ENCODE assay signal across 25 cellular contexts in genomic region chr13:98334620-98335205, GRCh38.
"Had no signal": no experiment of that assay in that cellular context is flagged by ENCODE, and none has a peak within 500 bp of the region (broad histone marks: within the 10 kb centered on the region; RNA-seq: fewer than 3 reads in every experiment).

No MANE protein-coding gene starts in this region.

- H3K27ac ChIP-seq: HL-60, SJSA1, SK-N-MC had no signal

- H3K4me1 ChIP-seq: SJSA1 had no signal

- DNase-seq: IMR-90, Karpas-422, KG1, MG63, NCI-H1092, NCI-H1105 treated with DMSO at 0.1 percent for 48 hours, NCI-H1417 treated with DMSO at 0.1 percent for 48 hours, NCI-H146, NCI-H1694 treated with DMSO at 0.1 percent for 48 hours, NCI-H2029, NCI-H2081 treated with DMSO at 0.1 percent for 48 hours, NCI-H2171, NCI-H226, NCI-H446, NCI-H510A, NCI-H524 treated with DMSO at 0.1 percent for 48 hours, NCI-H69, NCI-H774, Right ventricle myocardium superior, RPMI8226, SIG-M5, T-helper 1 cell had no signal

- H3K9me3 ChIP-seq: MG63, SJSA1 had no signal

- H3K27me3 ChIP-seq: MG63 had no signal

- H3K36me3 ChIP-seq: MG63, SJSA1 had no signal

- H3K4me3 ChIP-seq: MG63, SJSA1, SK-N-MC had no signal
